1 cellular context compared by ENCODE assay signal in the genomic region with DNA sequence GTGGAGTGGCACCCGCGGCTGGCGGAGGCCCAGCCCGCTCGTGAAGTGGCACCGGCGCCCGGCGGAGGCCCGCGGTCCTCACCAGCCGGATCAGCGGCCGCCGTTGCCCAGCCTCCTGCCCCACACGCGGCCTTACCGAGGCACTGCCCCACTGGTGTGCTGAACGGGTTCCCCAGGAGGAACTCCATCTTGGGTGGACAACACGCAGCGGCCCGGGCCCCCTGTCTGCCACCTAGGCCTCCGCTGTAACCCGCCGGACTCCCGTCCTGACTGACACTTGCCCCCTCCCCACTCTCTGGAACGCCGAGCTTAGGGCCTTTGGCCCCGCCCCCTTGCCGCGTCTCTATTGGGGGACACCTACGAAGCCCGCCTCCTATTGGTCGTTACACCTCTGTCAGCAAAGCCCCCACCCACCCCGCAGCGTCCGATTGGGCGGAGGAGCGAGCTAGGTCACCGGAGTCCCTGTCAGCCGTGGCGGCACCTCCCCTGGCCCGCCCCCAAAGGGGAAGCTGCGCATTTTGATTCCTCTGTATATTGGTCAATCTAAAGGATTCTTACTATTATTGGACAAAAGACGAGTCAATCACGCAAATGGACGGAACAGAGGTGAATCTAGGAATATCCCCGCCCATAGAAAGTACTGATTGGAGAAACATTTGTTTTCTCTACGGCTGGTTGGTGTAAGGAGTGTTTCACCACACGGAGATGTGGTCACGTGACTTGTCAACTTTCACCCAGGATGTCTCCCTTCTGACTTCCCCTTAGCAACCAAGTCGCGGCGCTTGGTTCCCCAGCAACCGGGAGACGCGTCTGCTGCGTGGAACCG.
TF ChIP-seq lines count a peak whose summit lies in the region.

DRC3 (plus strand) TSS at position 737 of the 826 bp plus-strand sequence. CDS start 4,737 bp downstream, outside the sequence.
TOM1L2 (minus strand) TSS at position 275 of the 826 bp plus-strand sequence; CDS start at position 188, 87 bp downstream.

TF ChIP-seq in HEK293, 187 proteins besides CTCF, POLR2A, EP300 and RAD21 (continued from another document and continues in another):
- TF ChIP-seq TSHZ1 (tag by site-specific recombination; IDR thresholded peaks at IDR 0.05; ENCODE audit: borderline replicate concordance): no peak
- no peak for TF ChIP-seq RBAK (tag by site-specific recombination; IDR thresholded peaks at IDR 0.05)
- no peak for TF ChIP-seq YY1 (tag by site-specific recombination; IDR thresholded peaks at IDR 0.05)
- no peak for TF ChIP-seq ZNF433 (tag by site-specific recombination; IDR thresholded peaks at IDR 0.05; ENCODE audit: low read depth)
- TF ChIP-seq, protein P1, sequence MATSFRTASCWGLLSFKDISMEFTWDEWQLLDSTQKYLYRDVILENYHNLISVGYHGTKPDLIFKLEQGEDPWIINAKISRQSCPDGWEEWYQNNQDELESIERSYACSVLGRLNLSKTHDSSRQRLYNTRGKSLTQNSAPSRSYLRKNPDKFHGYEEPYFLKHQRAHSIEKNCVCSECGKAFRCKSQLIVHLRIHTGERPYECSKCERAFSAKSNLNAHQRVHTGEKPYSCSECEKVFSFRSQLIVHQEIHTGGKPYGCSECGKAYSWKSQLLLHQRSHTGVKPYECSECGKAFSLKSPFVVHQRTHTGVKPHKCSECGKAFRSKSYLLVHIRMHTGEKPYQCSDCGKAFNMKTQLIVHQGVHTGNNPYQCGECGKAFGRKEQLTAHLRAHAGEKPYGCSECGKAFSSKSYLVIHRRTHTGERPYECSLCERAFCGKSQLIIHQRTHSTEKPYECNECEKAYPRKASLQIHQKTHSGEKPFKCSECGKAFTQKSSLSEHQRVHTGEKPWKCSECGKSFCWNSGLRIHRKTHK (tag by site-specific recombination; IDR thresholded peaks at IDR 0.05): no peak
- TF ChIP-seq ZSCAN18 (tag by site-specific recombination; IDR thresholded peaks at IDR 0.05): no peak
- no peak for TF ChIP-seq HOXD13 (CRISPR knock-in tag; IDR thresholded peaks at IDR 0.05; ENCODE audit: borderline replicate concordance)
- no peak for TF ChIP-seq ZNF510 (tag by site-specific recombination; IDR thresholded peaks at IDR 0.05; ENCODE audit: insufficient replicate concordance)
- TF ChIP-seq, protein P2, sequence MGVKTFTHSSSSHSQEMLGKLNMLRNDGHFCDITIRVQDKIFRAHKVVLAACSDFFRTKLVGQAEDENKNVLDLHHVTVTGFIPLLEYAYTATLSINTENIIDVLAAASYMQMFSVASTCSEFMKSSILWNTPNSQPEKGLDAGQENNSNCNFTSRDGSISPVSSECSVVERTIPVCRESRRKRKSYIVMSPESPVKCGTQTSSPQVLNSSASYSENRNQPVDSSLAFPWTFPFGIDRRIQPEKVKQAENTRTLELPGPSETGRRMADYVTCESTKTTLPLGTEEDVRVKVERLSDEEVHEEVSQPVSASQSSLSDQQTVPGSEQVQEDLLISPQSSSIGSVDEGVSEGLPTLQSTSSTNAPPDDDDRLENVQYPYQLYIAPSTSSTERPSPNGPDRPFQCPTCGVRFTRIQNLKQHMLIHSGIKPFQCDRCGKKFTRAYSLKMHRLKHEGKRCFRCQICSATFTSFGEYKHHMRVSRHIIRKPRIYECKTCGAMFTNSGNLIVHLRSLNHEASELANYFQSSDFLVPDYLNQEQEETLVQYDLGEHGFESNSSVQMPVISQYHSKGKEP (tag by site-specific recombination; IDR thresholded peaks at IDR 0.05): no peak
- no peak for TF ChIP-seq ZNF140 (tag by site-specific recombination; IDR thresholded peaks at IDR 0.05)
- TF ChIP-seq ZNF121 (tag by site-specific recombination; IDR thresholded peaks at IDR 0.05): no peak
- no peak for TF ChIP-seq ZNF549 (tag by site-specific recombination; IDR thresholded peaks at IDR 0.05)
- no peak for TF ChIP-seq ZBTB49 (tag by site-specific recombination; IDR thresholded peaks at IDR 0.05; ENCODE audit: low read depth)
- no peak for TF ChIP-seq ZBTB21 (tag by site-specific recombination; IDR thresholded peaks at IDR 0.05)
- TF ChIP-seq HIC1 (tag by site-specific recombination; IDR thresholded peaks at IDR 0.05): peak; percentile 24; the same call in 1 of the 2 replicates
- no peak for TF ChIP-seq ZNF558 (tag by site-specific recombination; IDR thresholded peaks at IDR 0.05)
- TF ChIP-seq ZNF155 (tag by site-specific recombination; IDR thresholded peaks at IDR 0.05): no peak
- TF ChIP-seq, protein P3, sequence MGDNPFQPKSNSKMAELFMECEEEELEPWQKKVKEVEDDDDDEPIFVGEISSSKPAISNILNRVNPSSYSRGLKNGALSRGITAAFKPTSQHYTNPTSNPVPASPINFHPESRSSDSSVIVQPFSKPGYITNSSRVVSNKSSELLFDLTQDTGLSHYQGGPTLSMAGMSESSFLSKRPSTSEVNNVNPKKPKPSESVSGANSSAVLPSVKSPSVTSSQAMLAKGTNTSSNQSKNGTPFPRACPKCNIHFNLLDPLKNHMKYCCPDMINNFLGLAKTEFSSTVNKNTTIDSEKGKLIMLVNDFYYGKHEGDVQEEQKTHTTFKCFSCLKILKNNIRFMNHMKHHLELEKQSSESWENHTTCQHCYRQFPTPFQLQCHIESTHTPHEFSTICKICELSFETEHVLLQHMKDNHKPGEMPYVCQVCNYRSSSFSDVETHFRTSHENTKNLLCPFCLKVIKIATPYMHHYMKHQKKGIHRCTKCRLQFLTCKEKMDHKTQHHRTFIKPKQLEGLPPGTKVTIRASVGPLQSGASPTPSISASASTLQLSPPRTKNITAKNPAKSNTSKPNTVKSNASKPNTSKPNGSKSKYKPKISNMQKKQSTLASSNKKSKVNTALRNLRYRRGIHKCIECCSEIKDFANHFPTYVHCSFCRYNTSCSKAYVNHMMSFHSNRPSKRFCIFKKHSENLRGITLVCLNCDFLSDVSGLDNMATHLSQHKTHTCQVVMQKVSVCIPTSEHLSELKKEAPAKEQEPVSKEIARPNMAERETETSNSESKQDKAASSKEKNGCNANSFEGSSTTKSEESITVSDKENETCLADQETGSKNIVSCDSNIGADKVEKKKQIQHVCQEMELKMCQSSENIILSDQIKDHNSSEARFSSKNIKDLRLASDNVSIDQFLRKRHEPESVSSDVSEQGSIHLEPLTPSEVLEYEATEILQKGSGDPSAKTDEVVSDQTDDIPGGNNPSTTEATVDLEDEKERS (tag by site-specific recombination; IDR thresholded peaks at IDR 0.05): no peak
- TF ChIP-seq, protein P4, sequence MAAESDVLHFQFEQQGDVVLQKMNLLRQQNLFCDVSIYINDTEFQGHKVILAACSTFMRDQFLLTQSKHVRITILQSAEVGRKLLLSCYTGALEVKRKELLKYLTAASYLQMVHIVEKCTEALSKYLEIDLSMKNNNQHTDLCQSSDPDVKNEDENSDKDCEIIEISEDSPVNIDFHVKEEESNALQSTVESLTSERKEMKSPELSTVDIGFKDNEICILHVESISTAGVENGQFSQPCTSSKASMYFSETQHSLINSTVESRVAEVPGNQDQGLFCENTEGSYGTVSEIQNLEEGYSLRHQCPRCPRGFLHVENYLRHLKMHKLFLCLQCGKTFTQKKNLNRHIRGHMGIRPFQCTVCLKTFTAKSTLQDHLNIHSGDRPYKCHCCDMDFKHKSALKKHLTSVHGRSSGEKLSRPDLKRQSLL (tag by site-specific recombination; IDR thresholded peaks at IDR 0.05): no peak
- TF ChIP-seq ZNF791 (tag by site-specific recombination; IDR thresholded peaks at IDR 0.05): no peak
- no peak for TF ChIP-seq ZNF184 (tag by site-specific recombination; IDR thresholded peaks at IDR 0.05)
- no peak for TF ChIP-seq ZFP3 (tag by site-specific recombination; IDR thresholded peaks at IDR 0.05; ENCODE audit: low read depth)
- TF ChIP-seq ZNF146 (tag by site-specific recombination; IDR thresholded peaks at IDR 0.05): no peak
- no peak for TF ChIP-seq ZNF302 (tag by site-specific recombination; IDR thresholded peaks at IDR 0.05; ENCODE audit: low read depth)
- peak; percentile 8; the same call in 1 of the 2 replicates for TF ChIP-seq KLF9 (tag by site-specific recombination; IDR thresholded peaks at IDR 0.05; ENCODE audit: low read depth)
- no peak for TF ChIP-seq YY2 (tag by site-specific recombination; IDR thresholded peaks at IDR 0.05)
- no peak for TF ChIP-seq ZNF704 (tag by site-specific recombination; IDR thresholded peaks at IDR 0.05)
- no peak for TF ChIP-seq ZNF626 (tag by site-specific recombination; IDR thresholded peaks at IDR 0.05)
- peak; percentile 89 for TF ChIP-seq PATZ1 (tag by site-specific recombination; IDR thresholded peaks at IDR 0.05)
- TF ChIP-seq MYNN (tag by site-specific recombination; IDR thresholded peaks at IDR 0.05; ENCODE audit: borderline replicate concordance): peak; percentile 92
- no peak for TF ChIP-seq ZNF114 (tag by site-specific recombination; IDR thresholded peaks at IDR 0.05)
